In the genomic region with DNA sequence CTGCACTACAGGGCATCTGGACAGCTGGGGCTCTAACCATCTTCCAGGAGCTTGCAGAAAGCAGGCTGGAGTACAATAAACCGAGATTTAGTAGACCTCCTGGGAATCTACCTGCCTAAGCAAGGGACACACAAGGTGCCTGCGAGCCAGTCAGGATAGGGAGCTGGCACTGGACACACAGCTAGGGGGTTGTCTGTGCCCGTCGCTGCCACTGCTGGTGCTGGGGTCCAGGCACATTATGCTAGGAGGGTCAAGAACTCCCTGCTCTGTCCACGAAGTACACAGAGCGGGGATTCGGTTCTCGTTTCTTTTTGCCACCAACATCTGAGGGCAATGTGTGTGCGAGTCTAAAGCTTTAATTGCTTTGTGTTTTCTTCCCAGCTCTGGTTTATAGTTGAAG, we compare ENCODE assay signal across 16 cellular contexts. TPM values are rescaled to one million over a fixed set of nuclear protein-coding genes. Genes with fewer than 3 reads are reported as not detected.
A peak's percentile ranks its signal among the peaks of the same experiment; 100 is the strongest.
DNase-seq lines count a peak whose midpoint lies in the region; ATAC-seq, FAIRE-seq and TF ChIP-seq lines count a peak whose summit lies in the region.
"Had no signal": no experiment of that assay in that cellular context is flagged by ENCODE, and none has a peak within 500 bp of the region (broad histone marks: within the 10 kb centered on the region; RNA-seq: fewer than 3 reads in every experiment).

No MANE protein-coding gene starts in this region.

- H3F3A ChIP-seq in PC-3 (ENCODE audit: low read length, unreplicated experiment), result no peaks in the 10 kb centered on the region

- H3K9ac ChIP-seq in PC-3 (ENCODE audit: low read length), result no peak overlapping the region

- no peaks in the 10 kb centered on the region for H4K20me1 ChIP-seq in PC-3 (ENCODE audit: low read length)

- peaks cover 58% of the 10 kb centered on the region for H3K36me3 ChIP-seq in CD4-positive, CD25-positive, alpha-beta regulatory T cell (ENCODE audit: control insufficient read depth, insufficient read depth, low read length)
- H3K36me3 ChIP-seq in PC-3 (ENCODE audit: low read depth, low read length), result peaks cover 46% of the 10 kb centered on the region

- no peak overlapping the region for H3K27ac ChIP-seq in CD4-positive, CD25-positive, alpha-beta regulatory T cell (ENCODE audit: insufficient read depth, low read length, poor library complexity, severe bottlenecking)
- H3K27ac ChIP-seq in PC-3 (ENCODE audit: low read length), result no peak overlapping the region
- H3K27ac ChIP-seq: foreskin keratinocyte had no signal

- TF ChIP-seq POLR2A in GM12891 (IDR thresholded peaks at IDR 0.05; ENCODE audit: low read depth, low read length), result no peak

- no peak overlapping the region for H3K4me3 ChIP-seq in CD4-positive, CD25-positive, alpha-beta regulatory T cell (ENCODE audit: low read depth, low read length)
- no peak overlapping the region for H3K4me3 ChIP-seq in PC-3 (ENCODE audit: low read length)
- H3K4me3 ChIP-seq: spleen had no signal

- no peak for FAIRE-seq in GM12891 (lab: Jason Lieb, UNC)
- FAIRE-seq: endometrium, G401.6 had no signal

- H3K27me3 Mint-ChIP-seq in CD4-positive, CD25-positive, alpha-beta regulatory T cell, result peaks cover 4% of the 10 kb centered on the region
- no peaks in the 10 kb centered on the region for H3K27me3 Mint-ChIP-seq in T-helper 17 cell
- no peaks in the 10 kb centered on the region for H3K27me3 Mint-ChIP-seq in natural killer cell (ENCODE audit: low read depth in 2 of 2)

- no peak overlapping the region for H2AFZ ChIP-seq in PC-3 (ENCODE audit: low read length)

- peaks cover 27% of the 10 kb centered on the region for H3K36me3 Mint-ChIP-seq in CD4-positive, CD25-positive, alpha-beta regulatory T cell
- H3K36me3 Mint-ChIP-seq in T-helper 17 cell (ENCODE audit: low read depth) (peaks cover 6% of the 10 kb centered on the region), natural killer cell (no peaks in the 10 kb centered on the region)

- no peak for DNase-seq in CD4-positive, CD25-positive, alpha-beta regulatory T cell
- DNase-seq in T-helper 17 cell (no peak), natural killer cell (no peak), PC-3 (no peak), SIG-M5 treated with dmso at 0.1 percent for 504 hours (lab: John Stamatoyannopoulos, UW; ENCODE audit: unreplicated experiment) (no peak), GM12891 (ENCODE audit: insufficient read length, low spot score) (no peak)
- DNase-seq: activated CD4-positive, alpha-beta T cell treated with anti-CD3 and anti-CD28 coated beads for 48 hours; activated T-cell treated with anti-CD3 and anti-CD28 coated beads, Interleukin-2, amount 50 U/mL, for 4 hours; foreskin keratinocyte; left ventricle myocardium superior; NCI-H345; spleen had no signal

- peaks cover 44% of the 10 kb centered on the region for H3K79me2 ChIP-seq in PC-3 (ENCODE audit: low read length)

- intact Hi-C loops in natural killer cell (cut with micrococcal nuclease), result no loop called here
- intact Hi-C loops in PC-3 (cut with micrococcal nuclease), result no loop called here

- H3K4me2 ChIP-seq in PC-3 (ENCODE audit: low read length), result no peak overlapping the region

- BruUV-seq in PC-3 (replicated peaks; lab: Mats Ljungman, UMichigan), result no TSS peak

- no peak for ATAC-seq in CD4-positive, CD25-positive, alpha-beta regulatory T cell (ENCODE audit: low read depth in 2 of 2)
- ATAC-seq in T-helper 17 cell, result no peak
- ATAC-seq in natural killer cell, result no peak
- ATAC-seq in PC-3, result no peak
- ATAC-seq: activated T-cell treated with anti-CD3 and anti-CD28 coated beads, Interleukin-2, amount 50 U/mL, for 4 hours; foreskin keratinocyte; left ventricle myocardium superior; Right ventricle myocardium inferior had no signal

- H3K4me1 ChIP-seq in CD4-positive, CD25-positive, alpha-beta regulatory T cell (ENCODE audit: control insufficient read depth, insufficient read depth, low read length, poor library complexity, severe bottlenecking), result peaks cover 29% of the 10 kb centered on the region
- peaks cover 15% of the 10 kb centered on the region for H3K4me1 ChIP-seq in PC-3 (ENCODE audit: insufficient read depth, low read length)
- H3K4me1 ChIP-seq: foreskin keratinocyte had no signal

- CTCF ChIA-PET in PC-3 (lab: Charles Lee), result no interaction called here

- no peaks in the 10 kb centered on the region for H3K9me3 ChIP-seq in CD4-positive, CD25-positive, alpha-beta regulatory T cell (ENCODE audit: control insufficient read depth in 2 of 2, low read length in 2 of 2)
- H3K9me3 ChIP-seq in T-helper 17 cell (ENCODE audit: control insufficient read depth, low read length, poor library complexity, severe bottlenecking) (no peaks in the 10 kb centered on the region), PC-3 (ENCODE audit: low read length) (no peaks in the 10 kb centered on the region)
- H3K9me3 ChIP-seq: spleen had no signal

- peak overlapping the region in 1 of 3 donors; percentile 67 for H3K27ac Mint-ChIP-seq in CD4-positive, CD25-positive, alpha-beta regulatory T cell
- peak overlapping the region; percentile 21 for H3K27ac Mint-ChIP-seq in T-helper 17 cell
- peak overlapping the region in 1 of 2 donors; percentile 23 for H3K27ac Mint-ChIP-seq in natural killer cell

- POLR2A ChIA-PET in PC-3 (lab: Charles Lee; ENCODE audit: unreplicated experiment), result no interaction called here

- H3K27me3 ChIP-seq in CD4-positive, CD25-positive, alpha-beta regulatory T cell (ENCODE audit: control insufficient read depth, insufficient read depth, low read length), result no peaks in the 10 kb centered on the region
- no peaks in the 10 kb centered on the region for H3K27me3 ChIP-seq in PC-3 (ENCODE audit: low read length)
- H3K27me3 ChIP-seq: foreskin keratinocyte, spleen had no signal

- H3K9me2 ChIP-seq in PC-3 (replicated peaks; ENCODE audit: low read length), result no peaks in the 10 kb centered on the region

- H3K9me3 Mint-ChIP-seq in CD4-positive, CD25-positive, alpha-beta regulatory T cell, result no peaks in the 10 kb centered on the region
- H3K9me3 Mint-ChIP-seq in natural killer cell, result no peaks in the 10 kb centered on the region
- H3K9me3 Mint-ChIP-seq: activated T-cell treated with anti-CD3 and anti-CD28 coated beads, Interleukin-2, amount 50 U/mL, for 4 hours had no signal

- H3K4me3 Mint-ChIP-seq in CD4-positive, CD25-positive, alpha-beta regulatory T cell, result peak overlapping the region; percentile 28 to 97 (median 76)
- H3K4me3 Mint-ChIP-seq in T-helper 17 cell, result no peak overlapping the region
- H3K4me3 Mint-ChIP-seq in natural killer cell, result peak overlapping the region; percentile 21

- peaks cover 0 to 33% (median 15%) of the 10 kb centered on the region in 4 donors for H3K4me1 Mint-ChIP-seq in CD4-positive, CD25-positive, alpha-beta regulatory T cell
- H3K4me1 Mint-ChIP-seq in T-helper 17 cell (peaks cover 10% of the 10 kb centered on the region), natural killer cell (peaks cover 17 to 38% of the 10 kb centered on the region in 2 donors)

- no peak for TF ChIP-seq CTCF in natural killer cell (IDR thresholded peaks at IDR 0.05)
- no peak for TF ChIP-seq CTCF in PC-3 (conservative IDR thresholded peaks at IDR 0.05; ENCODE audit: low read depth, low read length)

TF ChIP-seq in GM12891, 5 proteins besides CTCF, POLR2A, EP300 and RAD21:
- TF ChIP-seq PAX5 (IDR thresholded peaks at IDR 0.05; ENCODE audit: insufficient read depth, low read length, severe bottlenecking) (no peak), SPI1 (IDR thresholded peaks at IDR 0.05; ENCODE audit: low read depth, low read length) (no peak), TAF1 (IDR thresholded peaks at IDR 0.05; ENCODE audit: low read depth, low read length) (no peak), POU2F2 (IDR thresholded peaks at IDR 0.05; ENCODE audit: low read depth, low read length) (no peak), POLR2AphosphoS5 (IDR thresholded peaks at IDR 0.05; ENCODE audit: low read depth, low read length) (no peak)

RNA-seq across cellular contexts. Expression of a gene that starts 4.2 kb away (rescaled TPM):
- 135 TPM for total RNA-seq in CD4-positive, CD25-positive, alpha-beta regulatory T cell
- polyA plus RNA-seq in CD4-positive, CD25-positive, alpha-beta regulatory T cell, result 10 to 100 TPM; 74.1 to 89.7 (median 78.6) TPM
- total RNA-seq in T-helper 17 cell, result 10 to 100 TPM; 69.2 to 76.0 TPM
- total RNA-seq in natural killer cell, result 100 to 1,000 TPM; 102 to 153 (median 106) TPM
- 155 and 180 TPM in 2 replicates for total RNA-seq in PC-3 (2014; rRNA removed)
- polyA plus RNA-seq in GM12891 (2012; ENCODE audit: low read depth, missing spikeins), result 55.0 TPM

RNA-seq across cellular contexts. Expression of a gene that starts 4.5 kb away (rescaled TPM):
- total RNA-seq in CD4-positive, CD25-positive, alpha-beta regulatory T cell, result 66.4 TPM
- polyA plus RNA-seq in CD4-positive, CD25-positive, alpha-beta regulatory T cell, result 10 to 100 TPM; 58.2 to 84.4 (median 64.6) TPM
- total RNA-seq in T-helper 17 cell (10 to 100 TPM; 42.2 to 48.9 TPM), natural killer cell (10 to 100 TPM; 32.4 to 44.1 (median 35.8) TPM), PC-3 (2014; rRNA removed) (12.6 and 14.4 TPM in 2 replicates)
- polyA plus RNA-seq in GM12891 (2012; ENCODE audit: low read depth, missing spikeins), result 31.1 TPM

RNA-seq across cellular contexts. Expression of a gene that starts 18.9 kb away (rescaled TPM):
- not detected for total RNA-seq in CD4-positive, CD25-positive, alpha-beta regulatory T cell
- not detected for polyA plus RNA-seq in CD4-positive, CD25-positive, alpha-beta regulatory T cell
- not detected for total RNA-seq in T-helper 17 cell
- 1 to 10 TPM in 1 of 3 donors, under 1 TPM in 1, not detected in 1; 0.73 to 2.1 TPM for total RNA-seq in natural killer cell
- not detected in 2 replicates for total RNA-seq in PC-3 (2014; rRNA removed)
- not detected for polyA plus RNA-seq in GM12891 (2012; ENCODE audit: low read depth, missing spikeins)
- total RNA-seq: activated T-cell treated with anti-CD3 and anti-CD28 coated beads, Interleukin-2, amount 50 U/mL, for 4 hours; cerebellum; foreskin keratinocyte; left ventricle myocardium superior; Right ventricle myocardium inferior; spleen had no signal
- polyA plus RNA-seq: foreskin keratinocyte, spleen had no signal

RNA-seq across cellular contexts. Expression of a gene that starts 24.4 kb away (rescaled TPM):
- 14.2 TPM for total RNA-seq in CD4-positive, CD25-positive, alpha-beta regulatory T cell
- 10 to 100 TPM in 2 of 4 donors, 1 to 10 TPM in 2; 6.9 to 12.4 (median 10.3) TPM for polyA plus RNA-seq in CD4-positive, CD25-positive, alpha-beta regulatory T cell
- total RNA-seq in T-helper 17 cell, result 10 to 100 TPM; 17.1 to 17.5 TPM
- total RNA-seq in natural killer cell, result 10 to 100 TPM; 20.1 to 24.2 (median 21.2) TPM
- total RNA-seq in PC-3 (2014; rRNA removed), result 13.8 and 23.8 TPM in 2 replicates
- 17.3 TPM for polyA plus RNA-seq in GM12891 (2012; ENCODE audit: low read depth, missing spikeins)

RNA-seq across cellular contexts. Expression of a gene that starts 25.0 kb away (rescaled TPM):
- 99.6 TPM for total RNA-seq in CD4-positive, CD25-positive, alpha-beta regulatory T cell
- 100 to 1,000 TPM; 223 to 276 (median 261) TPM for polyA plus RNA-seq in CD4-positive, CD25-positive, alpha-beta regulatory T cell
- 10 to 100 TPM; 60.6 to 63.6 TPM for total RNA-seq in T-helper 17 cell
- 100 to 1,000 TPM in 2 of 3 donors, 10 to 100 TPM in 1; 94.6 to 111 (median 104) TPM for total RNA-seq in natural killer cell
- total RNA-seq in PC-3 (2014; rRNA removed), result 226 and 255 TPM in 2 replicates
- polyA plus RNA-seq in GM12891 (2012; ENCODE audit: low read depth, missing spikeins), result 125 TPM
